ENCODE assay signal across 32 cellular contexts in the genomic region with DNA sequence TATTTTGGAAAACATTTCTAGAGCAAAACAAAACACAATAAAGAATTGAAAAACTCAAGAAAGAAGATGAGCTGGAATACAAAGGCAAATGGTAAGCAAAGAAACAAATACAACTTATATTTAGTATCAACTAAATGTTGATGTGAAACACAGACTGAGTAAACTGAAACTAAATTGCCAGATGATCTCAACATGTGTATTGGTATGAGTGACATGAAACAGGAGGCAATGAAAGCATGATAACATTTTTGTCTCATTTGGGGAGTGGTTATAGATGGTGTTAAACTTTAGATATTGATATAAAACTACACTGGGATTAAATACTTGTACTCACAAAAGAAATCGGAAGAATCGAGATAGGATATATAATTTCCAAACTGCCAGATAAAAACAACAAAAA.
"Had no signal": no experiment of that assay in that cellular context is flagged by ENCODE, and none has a peak within 500 bp of the region (broad histone marks: within the 10 kb centered on the region; RNA-seq: fewer than 3 reads in every experiment).

No MANE protein-coding gene starts in this region.

- H3K27ac ChIP-seq: brain microvascular endothelial cell, SJCRH30, SK-N-MC, WERI-Rb-1 had no signal

- DNase-seq: activated CD4-positive, alpha-beta T cell treated with anti-CD3 and anti-CD28 coated beads for 1 hour; activated CD4-positive, alpha-beta T cell treated with anti-CD3 and anti-CD28 coated beads for 48 hours; activated CD4-positive, alpha-beta T cell treated with anti-CD3 and anti-CD28 coated beads, Interleukin-2, amount 50 U/mL, for 4 hours; activated CD4-positive, CD25-positive, alpha-beta regulatory T cell; activated CD8-positive, alpha-beta T cell treated with anti-CD3 and anti-CD28 coated beads for 36 hours; activated effector memory CD4-positive, alpha-beta T cell treated with anti-CD3 and anti-CD28 coated beads, Interleukin-2, amount 50 U/mL, for 16 hours; activated naive CD4-positive, alpha-beta T cell; activated naive CD4-positive, alpha-beta T cell treated with anti-CD3 and anti-CD28 coated beads, Interleukin-2, amount 50 U/mL, for 16 hours; activated naive CD8-positive, alpha-beta T cell treated with anti-CD3 and anti-CD28 coated beads for 36 hours; activated T-cell treated with anti-CD3 and anti-CD28 coated beads, Interleukin-2, amount 50 U/mL, for 1 hour; activated T-cell treated with anti-CD3 and anti-CD28 coated beads, Interleukin-2, amount 50 U/mL, for 72 hours; amniotic stem cell; aorta; brain microvascular endothelial cell; central memory CD4-positive, alpha-beta T cell; Kasumi-1; KG1; NCI-H1092 treated with DMSO at 0.1 percent for 48 hours; NCI-H1417; NCI-H146; NCI-H187; NCI-H2029 treated with DMSO at 0.1 percent for 48 hours; NCI-H2171 treated with DMSO at 0.1 percent for 48 hours; NCI-H2227 treated with DMSO at 0.1 percent for 48 hours; NCI-H446 treated with DMSO at 0.1 percent for 48 hours; NCI-H524 treated with DMSO at 0.1 percent for 48 hours; OCI-M1; SHP77; SJCRH30; T1000; WERI-Rb-1 had no signal

- H3K9me3 ChIP-seq: SJCRH30 had no signal

- H3K4me3 ChIP-seq: SJCRH30, SK-N-MC had no signal

- H3K27me3 ChIP-seq: brain microvascular endothelial cell, SJCRH30 had no signal

- H3K36me3 ChIP-seq: brain microvascular endothelial cell, SJCRH30, WERI-Rb-1 had no signal
